Comparison of ENCODE assay signal across 24 cellular contexts in genomic region chr6:122449084-122449483, GRCh38. TPM values are rescaled to one million over a fixed set of nuclear protein-coding genes. Genes with fewer than 3 reads are reported as not detected.
DNase-seq lines count a peak whose midpoint lies in the region; ATAC-seq, FAIRE-seq and TF ChIP-seq lines count a peak whose summit lies in the region.
"Had no signal": no experiment of that assay in that cellular context is flagged by ENCODE, and none has a peak within 500 bp of the region (broad histone marks: within the 10 kb centered on the region; RNA-seq: fewer than 3 reads in every experiment).

No MANE protein-coding gene starts in this region.

- H3K4me3 ChIP-seq in kidney (ENCODE audit: low read length in 2 of 2): no peak overlapping the region
- H3K4me3 ChIP-seq: GM12878, pancreas, right lobe of liver, thoracic aorta, uterus had no signal

- no peaks in the 10 kb centered on the region for H3K4me1 ChIP-seq in kidney (ENCODE audit: control insufficient read depth in 1 of 2, insufficient read depth in 1 of 2, low read depth in 1 of 2, low read length in 2 of 2)
- H3K4me1 ChIP-seq: pancreas, right lobe of liver, uterus had no signal

- peaks cover 16 to 32% of the 10 kb centered on the region in 2 donors for H3K36me3 ChIP-seq in kidney (ENCODE audit: control insufficient read depth in 1 of 2, insufficient read depth in 2 of 2, low read length in 2 of 2)
- H3K36me3 ChIP-seq: uterus had no signal

- DNase-seq in activated CD4-positive, alpha-beta T cell treated with anti-CD3 and anti-CD28 coated beads for 36 hours: no peak
- DNase-seq in activated CD4-positive, alpha-beta T cell treated with anti-CD3 and anti-CD28 coated beads for 4 hours: no peak
- no peak for DNase-seq in kidney
- no peak for DNase-seq in nephron progenitor cell
- no peak for DNase-seq in stimulated activated CD4-positive, alpha-beta T cell treated with anti-CD3 and anti-CD28 coated beads, Interleukin-4, amount 100 ng/mL, for 4 hours
- DNase-seq in activated CD8-positive, alpha-beta memory T cell treated with anti-CD3 and anti-CD28 coated beads, Interleukin-2, amount 50 U/mL, for 4 hours: no peak
- DNase-seq: EL; left ventricle myocardium superior; NCI-H1417; pancreas; right lobe of liver; SK-N-SH; stimulated activated naive CD8-positive, alpha-beta T cell treated with anti-CD3 and anti-CD28 coated beads, Interleukin-15, Interleukin-2, amounts not matched to agents 100 U/mL and 50 U/mL, for 24 hours; T-helper 2 cell; uterus had no signal

- peak overlapping the region; percentile 76 for H3K27ac Mint-ChIP-seq in activated CD4-positive, alpha-beta T cell treated with anti-CD3 and anti-CD28 coated beads for 36 hours
- H3K27ac Mint-ChIP-seq in nephron progenitor cell: peak overlapping the region; percentile 43

- H3K27me3 Mint-ChIP-seq in activated CD4-positive, alpha-beta T cell treated with anti-CD3 and anti-CD28 coated beads for 36 hours: no peaks in the 10 kb centered on the region
- H3K27me3 Mint-ChIP-seq in nephron progenitor cell (ENCODE audit: low read depth, poor library complexity): no peaks in the 10 kb centered on the region

- no peak overlapping the region for H3K27ac ChIP-seq in kidney (ENCODE audit: low read depth in 2 of 2, low read length in 2 of 2)
- H3K27ac ChIP-seq: 22Rv1, pancreas, right lobe of liver, RWPE1, thoracic aorta, uterus had no signal

- POLR2A ChIA-PET in activated CD4-positive, alpha-beta T cell treated with anti-CD3 and anti-CD28 coated beads for 36 hours (lab: Charles Lee): no interaction called here

- H3K9ac ChIP-seq in kidney (ENCODE audit: low read length in 2 of 2): no peak overlapping the region
- H3K9ac ChIP-seq: SK-N-SH had no signal

- FAIRE-seq in kidney (lab: Jason Lieb, UNC): peak; percentile 80
- FAIRE-seq: endothelial cell of umbilical vein, GM12878, pancreas had no signal

- H3K9me3 Mint-ChIP-seq in activated CD4-positive, alpha-beta T cell treated with anti-CD3 and anti-CD28 coated beads for 36 hours (ENCODE audit: low read depth): no peaks in the 10 kb centered on the region
- no peaks in the 10 kb centered on the region for H3K9me3 Mint-ChIP-seq in nephron progenitor cell
- H3K9me3 Mint-ChIP-seq: CD14-positive monocyte, neural crest cell had no signal

- H3K4me3 Mint-ChIP-seq in activated CD4-positive, alpha-beta T cell treated with anti-CD3 and anti-CD28 coated beads for 36 hours: no peak overlapping the region
- no peak overlapping the region for H3K4me3 Mint-ChIP-seq in nephron progenitor cell
- H3K4me3 Mint-ChIP-seq: CD14-positive monocyte, neural crest cell had no signal

- no peaks in the 10 kb centered on the region for H3K9me3 ChIP-seq in kidney (ENCODE audit: control insufficient read depth in 1 of 2, low read length in 2 of 2)
- H3K9me3 ChIP-seq: pancreas, right lobe of liver, SK-N-SH, thoracic aorta, uterus had no signal

- CTCF ChIA-PET in activated CD4-positive, alpha-beta T cell treated with anti-CD3 and anti-CD28 coated beads for 36 hours (lab: Charles Lee): interaction anchor here (0.7 to 1.5 kb wide), 2 partner anchors 10 to 17 kb away, joined by 3 to 8 read pairs; no protein-coding TSS in a partner anchor

- H3K36me3 Mint-ChIP-seq in activated CD4-positive, alpha-beta T cell treated with anti-CD3 and anti-CD28 coated beads for 36 hours (ENCODE audit: low read depth): peaks cover 56% of the 10 kb centered on the region
- peaks cover 79% of the 10 kb centered on the region for H3K36me3 Mint-ChIP-seq in nephron progenitor cell (ENCODE audit: low read depth)

- TF ChIP-seq CTCF in kidney (IDR thresholded peaks at IDR 0.05; ENCODE audit: borderline replicate concordance, extremely low read depth, insufficient read depth) (no peak), nephron progenitor cell (IDR thresholded peaks at IDR 0.05) (no peak)

- intact Hi-C loops in activated CD4-positive, alpha-beta T cell treated with anti-CD3 and anti-CD28 coated beads for 36 hours (cut with DNase I, micrococcal nuclease): no loop called here
- intact Hi-C loops in kidney (cut with DNase I): no loop called here

- H3K4me1 Mint-ChIP-seq in activated CD4-positive, alpha-beta T cell treated with anti-CD3 and anti-CD28 coated beads for 36 hours: peaks cover 18% of the 10 kb centered on the region
- no peaks in the 10 kb centered on the region for H3K4me1 Mint-ChIP-seq in nephron progenitor cell
- H3K4me1 Mint-ChIP-seq: CD14-positive monocyte had no signal

- no peak for ATAC-seq in activated CD4-positive, alpha-beta T cell treated with anti-CD3 and anti-CD28 coated beads for 36 hours
- peak; percentile 72 for ATAC-seq in HG02870 (IDR thresholded peaks at IDR 0.05; ENCODE audit: unreplicated experiment)
- ATAC-seq in HG03280 (IDR thresholded peaks at IDR 0.05; ENCODE audit: unreplicated experiment): no peak
- ATAC-seq: GM12878; left ventricle myocardium superior; pancreas; right lobe of liver; stimulated activated naive CD8-positive, alpha-beta T cell treated with anti-CD3 and anti-CD28 coated beads, Interleukin-15, Interleukin-2, amounts not matched to agents 100 U/mL and 50 U/mL, for 24 hours had no signal

RNA-seq across cellular contexts. Expression of gene SERINC1, which starts 22.5 kb away (rescaled TPM):
- total RNA-seq in activated CD4-positive, alpha-beta T cell treated with anti-CD3 and anti-CD28 coated beads for 36 hours: 10 to 100 TPM; 35.2 to 46.3 TPM
- total RNA-seq in kidney: 214 TPM
- 130 TPM for polyA plus RNA-seq in kidney (ENCODE audit: insufficient read depth, low read depth, low replicate concordance)

RNA-seq across cellular contexts. Expression of gene HSF2, which starts 49.6 kb away (rescaled TPM):
- total RNA-seq in activated CD4-positive, alpha-beta T cell treated with anti-CD3 and anti-CD28 coated beads for 36 hours: 10 to 100 TPM; 18.1 to 20.6 TPM
- total RNA-seq in kidney: 9.5 TPM
- 7.8 TPM for polyA plus RNA-seq in kidney (ENCODE audit: insufficient read depth, low read depth, low replicate concordance)
